Comparison of ENCODE assay signal across 32 cellular contexts in genomic region chr6:128062882-128063603, GRCh38.
A peak's percentile ranks its signal among the peaks of the same experiment; 100 is the strongest.
DNase-seq lines count a peak whose midpoint lies in the region; ATAC-seq, FAIRE-seq and TF ChIP-seq lines count a peak whose summit lies in the region.
"Had no signal": no experiment of that assay in that cellular context is flagged by ENCODE, and none has a peak within 500 bp of the region (broad histone marks: within the 10 kb centered on the region; RNA-seq: fewer than 3 reads in every experiment).

No MANE protein-coding gene starts in this region.

- peak; percentile 46 to 52 for TF ChIP-seq RAD21 in liver (IDR thresholded peaks at IDR 0.05)

- H3K27ac ChIP-seq in liver (ENCODE audit: low read depth in 1 of 2, low read length in 2 of 2), result no peak overlapping the region
- H3K27ac ChIP-seq: 22Rv1, ovary, sigmoid colon, SK-N-MC had no signal

- intact Hi-C loops in left colon (cut with DNase I, micrococcal nuclease), result no loop called here

- ATAC-seq in left colon, result no peak
- ATAC-seq: activated CD4-positive, CD25-positive, alpha-beta regulatory T cell treated with anti-CD3 and anti-CD28 coated beads, Interleukin-2, amount 50 U/mL, for 24 hours; K562 had no signal

- TF ChIP-seq CTCF in bronchial epithelial cell (IDR thresholded peaks at IDR 0.05; ENCODE audit: insufficient read depth, low read length, severe bottlenecking) (no peak), liver (IDR thresholded peaks at IDR 0.05; ENCODE audit: low read depth, low read length, missing input control) (no peak)

- peak; percentile 10 for DNase-seq in SIG-M5 treated with dmso at 0.1 percent for 504 hours (lab: John Stamatoyannopoulos, UW; ENCODE audit: unreplicated experiment)
- no peak for DNase-seq in SIG-M5 (lab: John Stamatoyannopoulos, UW)
- DNase-seq in bronchial epithelial cell (ENCODE audit: low read depth), result peak; percentile 15
- DNase-seq in ecto neural progenitor cell (ENCODE audit: low spot score), result no peak
- no peak for DNase-seq in left colon
- no peak for DNase-seq in activated CD4-positive, CD25-positive, alpha-beta regulatory T cell treated with anti-CD3 and anti-CD28 coated beads, Interleukin-2, amount 50 U/mL, for 72 hours
- DNase-seq in activated CD4-positive, alpha-beta T cell treated with anti-CD3 and anti-CD28 coated beads for 48 hours, result no peak
- DNase-seq: activated CD4-positive, alpha-beta memory T cell treated with anti-CD3 and anti-CD28 coated beads, Interleukin-2, amount 10 ng/mL, durations not matched to agents 7 days and 5 days; activated CD8-positive, alpha-beta memory T cell treated with anti-CD3 and anti-CD28 coated beads, Interleukin-2, amount 50 U/mL, for 48 hours; activated naive CD4-positive, alpha-beta T cell treated with anti-CD3 and anti-CD28 coated beads, Interleukin-2, amount 10 ng/mL, durations not matched to agents 7 days and 5 days; caudate nucleus; CD8-positive, alpha-beta memory T cell; dermis blood vessel endothelial cell; islet precursor cell; mammary epithelial cell; NCI-H1092 treated with DMSO at 0.1 percent for 48 hours; NCI-H187; NCI-H2227 treated with DMSO at 0.1 percent for 48 hours; NCI-H69; nephron progenitor cell; ovary; sigmoid colon; stimulated activated CD4-positive, alpha-beta T cell treated with anti-CD3 and anti-CD28 coated beads, Interleukin-15, amount 100 ng/mL, for 24 hours; stimulated activated naive CD4-positive, alpha-beta T cell treated with Interleukin-2 at 50 U/mL for 16 hours had no signal

- no peak overlapping the region for H3K9ac ChIP-seq in liver (ENCODE audit: low read depth in 1 of 2, low read length in 2 of 2)

- no peaks in the 10 kb centered on the region for H3K9me3 ChIP-seq in liver (ENCODE audit: control insufficient read depth in 4 of 4, low read length in 3 of 4)
- H3K9me3 ChIP-seq: HAP-1, ovary, sigmoid colon had no signal

- peaks cover 7 to 30% (median 21%) of the 10 kb centered on the region in 4 donors for H3K4me1 ChIP-seq in liver (ENCODE audit: control insufficient read depth in 4 of 4, insufficient read depth in 4 of 4, low read length in 3 of 4)
- H3K4me1 ChIP-seq: sigmoid colon had no signal

- no peak for FAIRE-seq in bronchial epithelial cell (lab: Jason Lieb, UNC)
- FAIRE-seq: G401.6, K562, urothelium cell line had no signal

- 47% methylated on average over 5 of the region's 5 CpGs for WGBS in liver

- H3K36me3 ChIP-seq in bronchial epithelial cell (ENCODE audit: control insufficient read depth, insufficient read depth, low read length), result peaks cover 7% of the 10 kb centered on the region
- peaks cover 0 to 11% (median 3%) of the 10 kb centered on the region in 4 donors for H3K36me3 ChIP-seq in liver (ENCODE audit: control insufficient read depth in 4 of 4, insufficient read depth in 3 of 4, low read depth in 1 of 4, low read length in 3 of 4)
- H3K36me3 ChIP-seq: HAP-1, ovary had no signal

- no peaks in the 10 kb centered on the region for H3K27me3 ChIP-seq in bronchial epithelial cell (ENCODE audit: control insufficient read depth, insufficient read depth, low read length)
- no peaks in the 10 kb centered on the region for H3K27me3 ChIP-seq in liver (ENCODE audit: control insufficient read depth in 4 of 4, insufficient read depth in 4 of 4, low read length in 3 of 4)
- H3K27me3 ChIP-seq: ovary, sigmoid colon had no signal

- H3K4me3 ChIP-seq in bronchial epithelial cell (ENCODE audit: low read depth, low read length) (no peak overlapping the region), liver (ENCODE audit: low read depth in 1 of 3, low read length in 3 of 3) (no peak overlapping the region)
- H3K4me3 ChIP-seq: HAP-1, K562, ovary, sigmoid colon, SK-N-MC had no signal

TF ChIP-seq in liver, 16 proteins besides CTCF, POLR2A, EP300 and RAD21:
- no peak for TF ChIP-seq TAF1 (conservative IDR thresholded peaks at IDR 0.05)
- TF ChIP-seq RXRA (IDR thresholded peaks at IDR 0.05), result peak; percentile 53 to 61
- no peak for TF ChIP-seq ZBTB33 (IDR thresholded peaks at IDR 0.05)
- TF ChIP-seq NR2F2 (IDR thresholded peaks at IDR 0.05), result no peak
- peak; percentile 33 for TF ChIP-seq YY1 (IDR thresholded peaks at IDR 0.05)
- TF ChIP-seq HNF4G (IDR thresholded peaks at IDR 0.05), result peak; percentile 83
- TF ChIP-seq HNF4A (conservative IDR thresholded peaks at IDR 0.05), result peak; percentile 91 to 94
- TF ChIP-seq SP1 (IDR thresholded peaks at IDR 0.05), result peak; percentile 66
- peak in 1 of 2 donors; percentile 6 for TF ChIP-seq GABPA (IDR thresholded peaks at IDR 0.05 in 1 of 2, conservative IDR thresholded peaks at IDR 0.05 in 1 of 2)
- TF ChIP-seq EGR1 (IDR thresholded peaks at IDR 0.05; ENCODE audit: low read depth in 2 of 2), result no peak
- no peak for TF ChIP-seq MAX (IDR thresholded peaks at IDR 0.05)
- TF ChIP-seq ATF3 (IDR thresholded peaks at IDR 0.05), result peak; percentile 21
- TF ChIP-seq REST (IDR thresholded peaks at IDR 0.05), result no peak
- peak; percentile 76 to 80 for TF ChIP-seq JUND (IDR thresholded peaks at IDR 0.05)
- peak; percentile 87 for TF ChIP-seq FOXA2 (IDR thresholded peaks at IDR 0.05)
- peak; percentile 69 for TF ChIP-seq FOXA1 (IDR thresholded peaks at IDR 0.05)
TF ChIP-seq in liver: peak in this region for 10.

Comparison
In these comparisons a context has a peak if more than half of its experiments do, and no peak if none do; other contexts are left out.
1. DNase-seq: peak in SIG-M5 treated with dmso at 0.1 percent for 504 hours (single experiment) and bronchial epithelial cell (single experiment); none in SIG-M5 (single experiment), ecto neural progenitor cell (single experiment), left colon (0 of 2), activated CD4-positive, CD25-positive, alpha-beta regulatory T cell treated with anti-CD3 and anti-CD28 coated beads, Interleukin-2, amount 50 U/mL, for 72 hours (single experiment) and activated CD4-positive, alpha-beta T cell treated with anti-CD3 and anti-CD28 coated beads for 48 hours (single experiment).